Comparison of ENCODE assay signal across 16 cellular contexts in the genomic region with DNA sequence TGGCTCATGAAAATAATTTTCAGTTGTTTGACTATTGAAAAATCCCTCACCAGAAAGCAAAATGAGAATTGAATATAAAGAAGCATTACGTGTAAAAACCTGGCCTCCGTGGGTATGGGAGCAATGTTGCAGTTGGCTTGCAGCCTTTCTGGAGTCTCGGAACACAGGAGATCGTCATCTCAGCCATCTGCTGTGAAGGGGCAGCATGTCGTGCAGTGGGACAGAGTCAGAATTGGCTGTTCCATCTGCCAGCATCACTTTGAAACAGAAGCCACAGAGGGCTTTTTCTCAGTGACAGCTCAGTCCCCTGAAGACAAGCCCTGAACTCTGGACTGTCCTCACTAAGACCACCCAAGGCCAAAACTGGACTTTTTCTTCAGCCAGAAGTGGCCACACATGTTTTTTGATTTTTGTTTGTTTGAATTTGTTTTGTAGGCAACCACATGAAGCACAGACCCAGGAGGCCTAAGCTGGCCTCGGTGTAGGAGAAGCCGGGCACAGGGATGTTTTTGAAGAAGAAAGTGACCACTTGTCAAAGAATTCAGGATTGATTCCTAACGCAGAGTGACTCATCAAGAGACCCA.
A peak's percentile ranks its signal among the peaks of the same experiment; 100 is the strongest.
DNase-seq lines count a peak whose midpoint lies in the region.
"Had no signal": no experiment of that assay in that cellular context is flagged by ENCODE, and none has a peak within 500 bp of the region (broad histone marks: within the 10 kb centered on the region; RNA-seq: fewer than 3 reads in every experiment).

No MANE protein-coding gene starts in this region.

- H3K4ac ChIP-seq in mesendoderm (ENCODE audit: low read depth, low read length) = no peak overlapping the region

- no peak overlapping the region for H3K56ac ChIP-seq in mesendoderm (ENCODE audit: low read length)

- H3K36me3 ChIP-seq in SJSA1 (no peaks in the 10 kb centered on the region), mesendoderm (ENCODE audit: control insufficient read depth, insufficient read depth, low read length) (no peaks in the 10 kb centered on the region)

- H3K9ac ChIP-seq in mesendoderm (ENCODE audit: low read length) = no peak overlapping the region
- H3K9ac ChIP-seq: SK-N-SH had no signal

- WGBS in mesendoderm (ENCODE audit: extremely low coverage, insufficient coverage, low lambda C conversion rate) = no CpG with 5 or more reads among the region's 8 CpGs

- no peak overlapping the region for H4K8ac ChIP-seq in mesendoderm (ENCODE audit: low read depth, low read length)

- no peak overlapping the region for H3K27ac Mint-ChIP-seq in activated naive CD4-positive, alpha-beta T cell treated with anti-CD3 and anti-CD28 coated beads for 36 hours
- H3K27ac Mint-ChIP-seq in activated CD4-positive, alpha-beta T cell treated with anti-CD3 and anti-CD28 coated beads, Interleukin-2, amount 10 ng/mL, durations not matched to agents 7 days and 5 days = no peak overlapping the region
- H3K27ac Mint-ChIP-seq: CD14-positive monocyte had no signal

- H3K79me1 ChIP-seq in mesendoderm (ENCODE audit: low read length) = no peaks in the 10 kb centered on the region

- H3K9me3 ChIP-seq in SJSA1 (replicated peaks) = no peaks in the 10 kb centered on the region
- H3K9me3 ChIP-seq: A549, SK-N-SH had no signal

- H2BK120ac ChIP-seq in mesendoderm (ENCODE audit: low read depth, low read length) = no peak overlapping the region

- H2BK5ac ChIP-seq in mesendoderm (ENCODE audit: low read length) = no peak overlapping the region

- H3K4me2 ChIP-seq in mesendoderm (ENCODE audit: low read length) = no peak overlapping the region
- H3K4me2 ChIP-seq: A549, SK-N-SH had no signal

- H3K4me1 ChIP-seq in SJSA1 (replicated peaks) = peaks cover 58% of the 10 kb centered on the region
- H3K4me1 ChIP-seq in mesendoderm (ENCODE audit: control insufficient read depth, low read depth, low read length) = no peaks in the 10 kb centered on the region
- H3K4me1 ChIP-seq: A549 had no signal

- no peaks in the 10 kb centered on the region for H3K79me2 ChIP-seq in mesendoderm (ENCODE audit: control insufficient read depth, insufficient read depth, low read length)

- H2AK5ac ChIP-seq in mesendoderm (ENCODE audit: low read length) = no peak overlapping the region

- CTCF ChIA-PET in activated naive CD4-positive, alpha-beta T cell treated with anti-CD3 and anti-CD28 coated beads for 36 hours (lab: Charles Lee) = interaction anchor here (0.5 to 1.0 kb wide), 2 partner anchors 27 to 32 kb away, joined by 4 read pairs; no protein-coding TSS in a partner anchor
- CTCF ChIA-PET in activated CD4-positive, alpha-beta T cell treated with anti-CD3 and anti-CD28 coated beads, Interleukin-2, amount 10 ng/mL, durations not matched to agents 7 days and 5 days (lab: Charles Lee) = interaction anchor here (0.6 to 1.0 kb wide), 2 partner anchors 91 to 152 kb away, joined by 3 read pairs; no protein-coding TSS in a partner anchor

- H3K4me3 ChIP-seq in SJSA1 (no peak overlapping the region), mesendoderm (ENCODE audit: low read length) (no peak overlapping the region)
- H3K4me3 ChIP-seq: A549 had no signal

- H4K5ac ChIP-seq in mesendoderm (ENCODE audit: low read length) = no peak overlapping the region

- H3K18ac ChIP-seq in mesendoderm (ENCODE audit: low read length) = no peak overlapping the region

- no peaks in the 10 kb centered on the region for H3K36me3 Mint-ChIP-seq in activated naive CD4-positive, alpha-beta T cell treated with anti-CD3 and anti-CD28 coated beads for 36 hours (ENCODE audit: low read depth)
- H3K36me3 Mint-ChIP-seq in activated CD4-positive, alpha-beta T cell treated with anti-CD3 and anti-CD28 coated beads, Interleukin-2, amount 10 ng/mL, durations not matched to agents 7 days and 5 days (ENCODE audit: low read depth) = peaks cover 2% of the 10 kb centered on the region
- H3K36me3 Mint-ChIP-seq: CD14-positive monocyte had no signal

- no peak overlapping the region for H2BK15ac ChIP-seq in mesendoderm (replicated peaks; ENCODE audit: low read depth)

- POLR2A ChIA-PET in activated CD4-positive, alpha-beta T cell treated with anti-CD3 and anti-CD28 coated beads, Interleukin-2, amount 10 ng/mL, durations not matched to agents 7 days and 5 days (lab: Charles Lee) = no interaction called here

- H3K4me1 Mint-ChIP-seq in activated naive CD4-positive, alpha-beta T cell treated with anti-CD3 and anti-CD28 coated beads for 36 hours (ENCODE audit: low read depth) = peaks cover 14% of the 10 kb centered on the region
- H3K4me1 Mint-ChIP-seq in activated CD4-positive, alpha-beta T cell treated with anti-CD3 and anti-CD28 coated beads, Interleukin-2, amount 10 ng/mL, durations not matched to agents 7 days and 5 days = peaks cover 15% of the 10 kb centered on the region

- intact Hi-C loops in activated naive CD4-positive, alpha-beta T cell treated with anti-CD3 and anti-CD28 coated beads for 36 hours (cut with micrococcal nuclease) = no loop called here

- H3K9me3 Mint-ChIP-seq in activated naive CD4-positive, alpha-beta T cell treated with anti-CD3 and anti-CD28 coated beads for 36 hours = no peaks in the 10 kb centered on the region
- no peaks in the 10 kb centered on the region for H3K9me3 Mint-ChIP-seq in activated CD4-positive, alpha-beta T cell treated with anti-CD3 and anti-CD28 coated beads, Interleukin-2, amount 10 ng/mL, durations not matched to agents 7 days and 5 days
- H3K9me3 Mint-ChIP-seq: CD14-positive monocyte had no signal

- no peak overlapping the region for H3K23ac ChIP-seq in mesendoderm (ENCODE audit: low read length)

- H3K27ac ChIP-seq in SJSA1 (peak overlapping the region; percentile 24), mesendoderm (ENCODE audit: low read depth, low read length) (no peak overlapping the region)
- H3K27ac ChIP-seq: A549 had no signal

- no peaks in the 10 kb centered on the region for H3K27me3 Mint-ChIP-seq in activated naive CD4-positive, alpha-beta T cell treated with anti-CD3 and anti-CD28 coated beads for 36 hours (ENCODE audit: low read depth)
- peaks cover 2% of the 10 kb centered on the region for H3K27me3 Mint-ChIP-seq in activated CD4-positive, alpha-beta T cell treated with anti-CD3 and anti-CD28 coated beads, Interleukin-2, amount 10 ng/mL, durations not matched to agents 7 days and 5 days

- DNase-seq in DMS 273 (lab: John Stamatoyannopoulos, UW; ENCODE audit: unreplicated experiment) = peak; percentile 70
- peak; percentile 66 for DNase-seq in M059J (ENCODE audit: low read depth)
- peak; percentile 84 to 89 for DNase-seq in SJSA1 (ENCODE audit: low read depth in 1 of 2, low spot score in 2 of 2)
- DNase-seq in mesendoderm = peak; percentile 16
- no peak for DNase-seq in activated naive CD4-positive, alpha-beta T cell treated with anti-CD3 and anti-CD28 coated beads for 36 hours
- DNase-seq in midbrain (lab: John Stamatoyannopoulos, UW) = no peak
- DNase-seq in activated CD4-positive, alpha-beta T cell treated with anti-CD3 and anti-CD28 coated beads, Interleukin-2, amount 10 ng/mL, durations not matched to agents 7 days and 5 days = no peak
- no peak for DNase-seq in activated CD4-positive, alpha-beta T cell treated with anti-CD3 and anti-CD28 coated beads for 1 hour
- DNase-seq: DMS79 treated with DMSO at 0.1 percent for 48 hours, H7, NCI-H146, NCI-H510A treated with DMSO at 0.1 percent for 48 hours, SK-N-SH, T-helper 1 cell had no signal

- no peak overlapping the region for H3K4me3 Mint-ChIP-seq in activated naive CD4-positive, alpha-beta T cell treated with anti-CD3 and anti-CD28 coated beads for 36 hours
- H3K4me3 Mint-ChIP-seq in activated CD4-positive, alpha-beta T cell treated with anti-CD3 and anti-CD28 coated beads, Interleukin-2, amount 10 ng/mL, durations not matched to agents 7 days and 5 days = no peak overlapping the region
- H3K4me3 Mint-ChIP-seq: CD14-positive monocyte had no signal

- H3K27me3 ChIP-seq in SJSA1 (replicated peaks) = no peaks in the 10 kb centered on the region
- H3K27me3 ChIP-seq in mesendoderm (ENCODE audit: insufficient read depth, low read length, poor library complexity) = no peaks in the 10 kb centered on the region

Comparison
In these comparisons a context has a peak if more than half of its experiments do, and no peak if none do; other contexts are left out.
1. DNase-seq: peak in DMS 273 (single experiment), M059J (single experiment), SJSA1 (2 of 2) and mesendoderm (single experiment); none in activated naive CD4-positive, alpha-beta T cell treated with anti-CD3 and anti-CD28 coated beads for 36 hours (single experiment), midbrain (single experiment), activated CD4-positive, alpha-beta T cell treated with anti-CD3 and anti-CD28 coated beads, Interleukin-2, amount 10 ng/mL, durations not matched to agents 7 days and 5 days (single experiment) and activated CD4-positive, alpha-beta T cell treated with anti-CD3 and anti-CD28 coated beads for 1 hour (single experiment).